In genomic region chr10:84341538-84341856, GRCh38 we compare ENCODE assay signal across 13 cellular contexts. TPM values are rescaled to one million over a fixed set of nuclear protein-coding genes. Genes with fewer than 3 reads are reported as not detected.
DNase-seq lines count a peak whose midpoint lies in the region; ATAC-seq and TF ChIP-seq lines count a peak whose summit lies in the region.
"Had no signal": no experiment of that assay in that cellular context is flagged by ENCODE, and none has a peak within 500 bp of the region (broad histone marks: within the 10 kb centered on the region; RNA-seq: fewer than 3 reads in every experiment).

No MANE protein-coding gene starts in this region.

- H4K20me1 ChIP-seq in Karpas-422 (ENCODE audit: insufficient read depth, low read depth, low read length): no peaks in the 10 kb centered on the region

- H3K36me3 Mint-ChIP-seq in CD4-positive, alpha-beta T cell (ENCODE audit: low read depth): peaks cover 21% of the 10 kb centered on the region
- peaks cover 4% of the 10 kb centered on the region for H3K36me3 Mint-ChIP-seq in endothelial cell (ENCODE audit: low read depth, unreplicated experiment)
- no peaks in the 10 kb centered on the region for H3K36me3 Mint-ChIP-seq in Calu3 (ENCODE audit: insufficient read depth, unreplicated experiment)

- peak; percentile 43 for ATAC-seq in CD4-positive, alpha-beta T cell (ENCODE audit: poor library complexity)

- no peak for DNase-seq in CD4-positive, alpha-beta T cell
- DNase-seq in WERI-Rb-1 (peak; percentile 16), left ventricle myocardium inferior (no peak), endothelial cell (ENCODE audit: low spot score) (no peak), Calu3 (no peak), Karpas-422 (no peak)
- DNase-seq: hypothalamus, NCI-H2227 treated with DMSO at 0.1 percent for 48 hours, sigmoid colon had no signal

- no peaks in the 10 kb centered on the region for H3K9me2 ChIP-seq in Karpas-422 (replicated peaks; ENCODE audit: insufficient read depth, low read length)

- H2AFZ ChIP-seq in Karpas-422 (ENCODE audit: low read length): no peak overlapping the region

- peaks cover 62% of the 10 kb centered on the region for H3K4me1 Mint-ChIP-seq in CD4-positive, alpha-beta T cell (ENCODE audit: low read depth)
- H3K4me1 Mint-ChIP-seq in endothelial cell (ENCODE audit: unreplicated experiment) (peaks cover 19% of the 10 kb centered on the region), Calu3 (ENCODE audit: low read depth, unreplicated experiment) (no peaks in the 10 kb centered on the region)

- no peaks in the 10 kb centered on the region for H3K36me3 ChIP-seq in WERI-Rb-1
- H3K36me3 ChIP-seq in iPS-20b (ENCODE audit: insufficient read depth, low read depth, low read length): no peaks in the 10 kb centered on the region
- no peaks in the 10 kb centered on the region for H3K36me3 ChIP-seq in left ventricle myocardium inferior
- no peaks in the 10 kb centered on the region for H3K36me3 ChIP-seq in Karpas-422 (ENCODE audit: insufficient read depth, low read length)
- H3K36me3 ChIP-seq: sigmoid colon had no signal

- no peaks in the 10 kb centered on the region for H3K9me3 ChIP-seq in CD4-positive, alpha-beta T cell (ENCODE audit: control insufficient read depth, low read length)
- no peaks in the 10 kb centered on the region for H3K9me3 ChIP-seq in WERI-Rb-1 (ENCODE audit: severe bottlenecking)
- no peaks in the 10 kb centered on the region for H3K9me3 ChIP-seq in iPS-20b (ENCODE audit: insufficient read depth, low read depth, low read length)
- H3K9me3 ChIP-seq in left ventricle myocardium inferior (replicated peaks): no peaks in the 10 kb centered on the region
- no peaks in the 10 kb centered on the region for H3K9me3 ChIP-seq in Karpas-422 (ENCODE audit: low read length)
- H3K9me3 ChIP-seq: sigmoid colon had no signal

- no peaks in the 10 kb centered on the region for H3K27me3 ChIP-seq in CD4-positive, alpha-beta T cell (ENCODE audit: control insufficient read depth, insufficient read depth, low read length)
- no peaks in the 10 kb centered on the region for H3K27me3 ChIP-seq in WERI-Rb-1 (ENCODE audit: insufficient read depth, low read depth, severe bottlenecking)
- no peaks in the 10 kb centered on the region for H3K27me3 ChIP-seq in iPS-20b (ENCODE audit: insufficient read depth, low read length)
- no peaks in the 10 kb centered on the region for H3K27me3 ChIP-seq in left ventricle myocardium inferior (ENCODE audit: low read depth)
- H3K27me3 ChIP-seq in Karpas-422 (ENCODE audit: low read length): no peaks in the 10 kb centered on the region
- H3K27me3 ChIP-seq: BLaER1 treated with 17β-estradiol and CSF1 and Interleukin-3, amounts not matched to agents 10 nM and 100 nM; sigmoid colon had no signal

- H3K4me1 ChIP-seq in iPS-20b (ENCODE audit: insufficient read depth, low read length): peaks cover 18% of the 10 kb centered on the region; the same call in 1 of the 2 replicates
- H3K4me1 ChIP-seq in left ventricle myocardium inferior: peaks cover 75% of the 10 kb centered on the region
- no peaks in the 10 kb centered on the region for H3K4me1 ChIP-seq in Karpas-422 (ENCODE audit: low read length)

- H3K9ac ChIP-seq in iPS-20b (ENCODE audit: low read depth, low read length): no peak overlapping the region
- no peak overlapping the region for H3K9ac ChIP-seq in Karpas-422 (ENCODE audit: low read length)
- H3K9ac ChIP-seq: BLaER1 treated with 17β-estradiol and CSF1 and Interleukin-3, amounts not matched to agents 10 nM and 100 nM had no signal

- intact Hi-C loops in CD4-positive, alpha-beta T cell (cut with DNase I, micrococcal nuclease): no loop called here
- intact Hi-C loops in left ventricle myocardium inferior (cut with micrococcal nuclease): no loop called here
- intact Hi-C loops in Calu3 (cut with micrococcal nuclease; ENCODE audit: unreplicated experiment): no loop called here

- H3K4me3 Mint-ChIP-seq in CD4-positive, alpha-beta T cell: peak overlapping the region; percentile 30
- no peak overlapping the region for H3K4me3 Mint-ChIP-seq in endothelial cell (ENCODE audit: unreplicated experiment)
- no peak overlapping the region for H3K4me3 Mint-ChIP-seq in Calu3 (ENCODE audit: low read depth, unreplicated experiment)

- no peak overlapping the region for H3K27ac Mint-ChIP-seq in CD4-positive, alpha-beta T cell
- H3K27ac Mint-ChIP-seq in endothelial cell (ENCODE audit: unreplicated experiment) (no peak overlapping the region), Calu3 (ENCODE audit: unreplicated experiment) (no peak overlapping the region)

- POLR2A ChIA-PET in CD4-positive, alpha-beta T cell (lab: Charles Lee): interaction anchor here (1.0 to 1.6 kb wide), 2 partner anchors 11 to 13 kb away, joined by 3 to 11 read pairs; partner anchors contain the start of gene CCSER2

- no peaks in the 10 kb centered on the region for H3K79me2 ChIP-seq in Karpas-422 (ENCODE audit: low read length)

- H3K4me2 ChIP-seq in Karpas-422 (ENCODE audit: low read depth, low read length, poor library complexity, severe bottlenecking): no peak overlapping the region

- CTCF ChIA-PET in CD4-positive, alpha-beta T cell (lab: Charles Lee): interaction anchor here (0.7 to 2.9 kb wide), 4 partner anchors 11 to 72 kb away, joined by 3 to 15 read pairs (median 4); partner anchors contain the start of gene CCSER2
- CTCF ChIA-PET in Calu3 (lab: Charles Lee): no interaction called here

- H3K27me3 Mint-ChIP-seq in CD4-positive, alpha-beta T cell: no peaks in the 10 kb centered on the region
- H3K27me3 Mint-ChIP-seq in endothelial cell (ENCODE audit: unreplicated experiment): no peaks in the 10 kb centered on the region
- H3K27me3 Mint-ChIP-seq in Calu3 (ENCODE audit: unreplicated experiment): no peaks in the 10 kb centered on the region

- no TSS peak for BruUV-seq in Calu3 (replicated peaks; lab: Mats Ljungman, UMichigan)

- H3K27ac ChIP-seq in CD4-positive, alpha-beta T cell (ENCODE audit: low read depth, low read length): no peak overlapping the region
- H3K27ac ChIP-seq in WERI-Rb-1 (no peak overlapping the region), iPS-20b (ENCODE audit: low read length) (no peak overlapping the region), left ventricle myocardium inferior (replicated peaks) (no peak overlapping the region), Karpas-422 (ENCODE audit: low read length) (no peak overlapping the region)
- H3K27ac ChIP-seq: BLaER1 treated with 17β-estradiol and CSF1 and Interleukin-3, amounts not matched to agents 10 nM and 100 nM; coronary artery; sigmoid colon had no signal

- H3K9me3 Mint-ChIP-seq in CD4-positive, alpha-beta T cell: no peaks in the 10 kb centered on the region
- H3K9me3 Mint-ChIP-seq in endothelial cell (ENCODE audit: unreplicated experiment) (no peaks in the 10 kb centered on the region), Calu3 (ENCODE audit: low read depth, unreplicated experiment) (no peaks in the 10 kb centered on the region)

- TF ChIP-seq CTCF in CD4-positive, alpha-beta T cell (IDR thresholded peaks at IDR 0.05): no peak
- TF ChIP-seq CTCF in GM12874 (IDR thresholded peaks at IDR 0.05; ENCODE audit: insufficient read depth, low read depth, low read length) (peak; percentile 18; the same call in 1 of the 2 replicates), WERI-Rb-1 (IDR thresholded peaks at IDR 0.05; ENCODE audit: low read depth, low read length) (peak; percentile 37), left ventricle myocardium inferior (IDR thresholded peaks at IDR 0.05; ENCODE audit: borderline replicate concordance) (no peak), endothelial cell (IDR thresholded peaks at IDR 0.05; ENCODE audit: unreplicated experiment) (no peak), Calu3 (IDR thresholded peaks at IDR 0.05; ENCODE audit: unreplicated experiment) (no peak)

- H3K4me3 ChIP-seq in WERI-Rb-1 (ENCODE audit: low read depth, low read length): no peak overlapping the region
- H3K4me3 ChIP-seq in iPS-20b (ENCODE audit: low read length): 0 out of 2 replicates have a peak overlapping the region, but pooled peaks have one; percentile 25
- H3K4me3 ChIP-seq in left ventricle myocardium inferior: no peak overlapping the region
- H3K4me3 ChIP-seq in Karpas-422 (ENCODE audit: low read length): no peak overlapping the region
- H3K4me3 ChIP-seq: BLaER1 treated with 17β-estradiol and CSF1 and Interleukin-3, amounts not matched to agents 10 nM and 100 nM; coronary artery; sigmoid colon had no signal

RNA-seq across cellular contexts. Expression of gene CCSER2, which starts 13.1 kb away (rescaled TPM):
- total RNA-seq in CD4-positive, alpha-beta T cell: 100 to 1,000 TPM; 134 to 148 TPM
- total RNA-seq in left ventricle myocardium inferior (175 TPM), endothelial cell (ENCODE audit: unreplicated experiment) (80.2 TPM), Calu3 (2022) (20.6 and 27.8 TPM in 2 replicates)
- total RNA-seq in Karpas-422 (2014; rRNA removed; shearing (Covaris generic); ENCODE audit: low replicate concordance): 3.5 and 12.4 TPM in 2 replicates

Comparison
In these comparisons a context has a peak if more than half of its experiments do, and no peak if none do; other contexts are left out.
1. CTCF ChIP-seq: peak in GM12874 (single experiment) and WERI-Rb-1 (single experiment); none in CD4-positive, alpha-beta T cell (single experiment), left ventricle myocardium inferior (single experiment), endothelial cell (single experiment) and Calu3 (single experiment).